Comparison of ENCODE assay signal across 1 cellular context in genomic region chr16:85010931-85011845, GRCh38.
TF ChIP-seq lines count a peak whose summit lies in the region.

Gene ZDHHC7 (minus strand): TSS chr16:85011535. CDS start chr16:84990618, 20,917 bp downstream.

TF ChIP-seq in WTC11, 78 proteins besides CTCF, POLR2A, EP300 and RAD21 (continued from another document):
- TF ChIP-seq E2F1 (CRISPR knock-in tag; IDR thresholded peaks at IDR 0.05) (no peak), ZBTB21 (CRISPR knock-in tag; IDR thresholded peaks at IDR 0.05; ENCODE audit: borderline replicate concordance) (no peak; the same call in 1 of the 2 replicates), ZNF219 (CRISPR knock-in tag; IDR thresholded peaks at IDR 0.05; ENCODE audit: borderline replicate concordance) (no peak), ZNF396 (CRISPR knock-in tag; IDR thresholded peaks at IDR 0.05; ENCODE audit: borderline replicate concordance) (no peak), CBFB (CRISPR knock-in tag; IDR thresholded peaks at IDR 0.05; ENCODE audit: low read depth) (no peak), SMAD4 (CRISPR knock-in tag; IDR thresholded peaks at IDR 0.05) (no peak), TCF7 (CRISPR knock-in tag; IDR thresholded peaks at IDR 0.05; ENCODE audit: low read depth) (no peak; the same call in 1 of the 2 replicates), FOXK1 (CRISPR knock-in tag; IDR thresholded peaks at IDR 0.05) (0 out of 2 replicates have a peak, but pooled peaks have one; percentile 48), PREB (CRISPR knock-in tag; IDR thresholded peaks at IDR 0.05; ENCODE audit: borderline replicate concordance) (peak; percentile 14; the same call in 1 of the 2 replicates), TEAD1 (CRISPR knock-in tag; IDR thresholded peaks at IDR 0.05) (peak; percentile 41), GABPB1 (CRISPR knock-in tag; IDR thresholded peaks at IDR 0.05) (peak; percentile 86), GRHL2 (CRISPR knock-in tag; IDR thresholded peaks at IDR 0.05; ENCODE audit: insufficient replicate concordance, severe bottlenecking) (no peak), RELA (CRISPR knock-in tag; IDR thresholded peaks at IDR 0.05; ENCODE audit: borderline replicate concordance) (no peak), SP1 (CRISPR knock-in tag; conservative IDR thresholded peaks at IDR 0.05) (peak; percentile 90), KAT7 (CRISPR knock-in tag; IDR thresholded peaks at IDR 0.05; ENCODE audit: borderline replicate concordance) (0 out of 2 replicates have a peak, but pooled peaks have one; percentile 47), JUN (CRISPR knock-in tag; IDR thresholded peaks at IDR 0.05) (peak; percentile 73; the same call in 1 of the 2 replicates), ESRRA (CRISPR knock-in tag; IDR thresholded peaks at IDR 0.05; ENCODE audit: borderline replicate concordance) (peak; percentile 43; the same call in 1 of the 2 replicates), NR2C2 (CRISPR knock-in tag; IDR thresholded peaks at IDR 0.05) (peak; percentile 83), HMGXB4 (CRISPR knock-in tag; IDR thresholded peaks at IDR 0.05) (peak; percentile 82), MAX (CRISPR knock-in tag; IDR thresholded peaks at IDR 0.05) (0 out of 2 replicates have a peak, but pooled peaks have one; percentile 31), CREM (CRISPR knock-in tag; IDR thresholded peaks at IDR 0.05) (peak; percentile 95), ATF1 (CRISPR knock-in tag; IDR thresholded peaks at IDR 0.05) (no peak)
- TF ChIP-seq, protein P1, sequence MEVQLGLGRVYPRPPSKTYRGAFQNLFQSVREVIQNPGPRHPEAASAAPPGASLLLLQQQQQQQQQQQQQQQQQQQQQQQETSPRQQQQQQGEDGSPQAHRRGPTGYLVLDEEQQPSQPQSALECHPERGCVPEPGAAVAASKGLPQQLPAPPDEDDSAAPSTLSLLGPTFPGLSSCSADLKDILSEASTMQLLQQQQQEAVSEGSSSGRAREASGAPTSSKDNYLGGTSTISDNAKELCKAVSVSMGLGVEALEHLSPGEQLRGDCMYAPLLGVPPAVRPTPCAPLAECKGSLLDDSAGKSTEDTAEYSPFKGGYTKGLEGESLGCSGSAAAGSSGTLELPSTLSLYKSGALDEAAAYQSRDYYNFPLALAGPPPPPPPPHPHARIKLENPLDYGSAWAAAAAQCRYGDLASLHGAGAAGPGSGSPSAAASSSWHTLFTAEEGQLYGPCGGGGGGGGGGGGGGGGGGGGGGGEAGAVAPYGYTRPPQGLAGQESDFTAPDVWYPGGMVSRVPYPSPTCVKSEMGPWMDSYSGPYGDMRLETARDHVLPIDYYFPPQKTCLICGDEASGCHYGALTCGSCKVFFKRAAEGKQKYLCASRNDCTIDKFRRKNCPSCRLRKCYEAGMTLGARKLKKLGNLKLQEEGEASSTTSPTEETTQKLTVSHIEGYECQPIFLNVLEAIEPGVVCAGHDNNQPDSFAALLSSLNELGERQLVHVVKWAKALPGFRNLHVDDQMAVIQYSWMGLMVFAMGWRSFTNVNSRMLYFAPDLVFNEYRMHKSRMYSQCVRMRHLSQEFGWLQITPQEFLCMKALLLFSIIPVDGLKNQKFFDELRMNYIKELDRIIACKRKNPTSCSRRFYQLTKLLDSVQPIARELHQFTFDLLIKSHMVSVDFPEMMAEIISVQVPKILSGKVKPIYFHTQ (CRISPR knock-in tag; IDR thresholded peaks at IDR 0.05) = no peak
- TF ChIP-seq, protein P2, sequence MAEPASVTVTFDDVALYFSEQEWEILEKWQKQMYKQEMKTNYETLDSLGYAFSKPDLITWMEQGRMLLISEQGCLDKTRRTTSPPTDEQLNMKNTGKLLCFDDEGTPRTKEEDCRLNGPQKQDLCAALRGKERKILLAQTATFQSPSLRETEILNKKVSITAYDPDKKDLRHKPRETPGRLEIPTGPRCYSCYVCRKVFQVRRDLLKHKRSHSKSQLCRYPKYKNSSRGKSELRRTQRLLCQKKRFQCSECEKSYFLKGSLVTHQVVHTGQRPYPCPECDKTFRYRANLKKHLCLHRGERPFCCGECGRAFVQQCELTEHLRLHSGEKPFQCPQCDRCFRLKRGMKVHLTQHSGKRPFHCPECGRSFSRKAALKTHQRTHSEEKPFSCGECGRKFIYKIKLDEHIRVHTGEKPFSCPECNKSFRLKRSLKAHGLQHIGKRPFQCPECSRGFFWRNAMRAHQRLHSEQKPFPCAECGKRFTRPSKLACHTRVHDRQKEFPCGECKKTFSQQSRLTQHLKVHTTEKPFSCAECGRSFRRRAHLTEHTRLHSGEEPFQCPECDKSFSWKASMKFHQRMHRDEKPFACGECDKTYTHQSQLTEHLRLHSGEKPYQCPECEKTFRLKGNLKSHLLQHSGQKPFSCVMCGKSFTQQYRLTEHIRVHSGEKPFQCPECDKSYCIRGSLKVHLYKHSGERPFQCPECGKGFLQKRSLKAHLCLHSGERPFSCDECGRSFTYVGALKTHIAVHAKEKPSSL (CRISPR knock-in tag; conservative IDR thresholded peaks at IDR 0.05) = no peak
- TF ChIP-seq, protein P3, sequence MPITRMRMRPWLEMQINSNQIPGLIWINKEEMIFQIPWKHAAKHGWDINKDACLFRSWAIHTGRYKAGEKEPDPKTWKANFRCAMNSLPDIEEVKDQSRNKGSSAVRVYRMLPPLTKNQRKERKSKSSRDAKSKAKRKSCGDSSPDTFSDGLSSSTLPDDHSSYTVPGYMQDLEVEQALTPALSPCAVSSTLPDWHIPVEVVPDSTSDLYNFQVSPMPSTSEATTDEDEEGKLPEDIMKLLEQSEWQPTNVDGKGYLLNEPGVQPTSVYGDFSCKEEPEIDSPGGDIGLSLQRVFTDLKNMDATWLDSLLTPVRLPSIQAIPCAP (CRISPR knock-in tag; IDR thresholded peaks at IDR 0.05) = no peak
